9 cellular contexts compared by ENCODE assay signal in the genomic region with DNA sequence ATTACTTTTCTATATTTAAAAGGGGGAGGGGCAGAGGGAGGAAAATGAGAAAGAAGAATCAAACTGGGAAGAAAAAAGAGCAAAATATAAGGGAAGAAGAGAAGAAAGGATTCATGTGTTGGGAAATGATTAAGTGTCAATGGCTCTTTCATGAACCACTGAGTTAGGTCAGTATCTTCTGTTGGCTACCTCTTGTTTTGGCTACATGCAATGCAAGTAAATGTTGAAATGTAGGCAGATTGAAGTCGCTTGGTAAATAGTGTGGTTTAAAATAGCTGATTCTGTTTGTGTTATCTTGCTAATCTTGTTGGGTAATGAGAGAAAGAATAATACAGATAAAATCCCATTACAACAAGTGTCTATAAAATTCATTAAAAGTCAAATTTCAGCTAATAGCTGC. TPM values are rescaled to one million over a fixed set of nuclear protein-coding genes. Genes with fewer than 3 reads are reported as not detected.
"Had no signal": no experiment of that assay in that cellular context is flagged by ENCODE, and none has a peak within 500 bp of the region (broad histone marks: within the 10 kb centered on the region; RNA-seq: fewer than 3 reads in every experiment).

No MANE protein-coding gene starts in this region.

- H3K4me1 ChIP-seq: HAP-1 had no signal

- ATAC-seq: HCT116, HepG2 had no signal

- H3K27ac Mint-ChIP-seq: HFFc6, IgD-negative memory B cell had no signal

- H3K4me3 ChIP-seq: GM23248, HAP-1 had no signal

- H3K27me3 Mint-ChIP-seq: IgD-negative memory B cell had no signal

- FAIRE-seq: HepG2 had no signal

- H3K27ac ChIP-seq: GM23248, HL-60 had no signal

- H3K9me3 ChIP-seq: HAP-1 had no signal

- H3K4me3 Mint-ChIP-seq: HFFc6, IgD-negative memory B cell had no signal

- DNase-seq: GOT3, H7, HFFc6 had no signal

- H3K9me3 Mint-ChIP-seq: HFFc6, IgD-negative memory B cell had no signal

RNA-seq across cellular contexts. Expression of a gene that starts 40.6 kb away (rescaled TPM):
- polyA plus RNA-seq: IgD-negative memory B cell had no signal
